8 cellular contexts compared by ENCODE assay signal in genomic region chr14:57692671-57693070, GRCh38.
A peak's percentile ranks its signal among the peaks of the same experiment; 100 is the strongest.
DNase-seq lines count a peak whose midpoint lies in the region; ATAC-seq and TF ChIP-seq lines count a peak whose summit lies in the region.

No MANE protein-coding gene starts in this region.

- H3K27me3 ChIP-seq in RWPE2 (ENCODE audit: insufficient read depth, poor library complexity, severe bottlenecking): peaks cover 3% of the 10 kb centered on the region

- DNase-seq in COLO829 (ENCODE audit: low spot score) (peak; percentile 20), HPDE6-E6E7 (ENCODE audit: extremely low spot score) (peak; percentile 15), RWPE2 (ENCODE audit: low spot score) (no peak), iPS DF 4.7 (ENCODE audit: extremely low read depth, low spot score) (peak; percentile 19)
- no peak for DNase-seq in stimulated activated effector memory CD8-positive, alpha-beta T cell treated with anti-CD3 and anti-CD28 coated beads, Interleukin-12 subunit alpha, Interleukin-12 subunit beta, amount 100 ng/mL, for 72 hours (ENCODE audit: low spot score in 2 of 2)
- DNase-seq in effector CD4-positive, alpha-beta T cell: no peak

- no peak overlapping the region for H3K27ac Mint-ChIP-seq in stimulated activated effector memory CD8-positive, alpha-beta T cell treated with anti-CD3 and anti-CD28 coated beads, Interleukin-12 subunit alpha, Interleukin-12 subunit beta, amount 100 ng/mL, for 72 hours

- no peaks in the 10 kb centered on the region for H3K36me3 ChIP-seq in RWPE2 (ENCODE audit: low read depth)

- H3K27ac ChIP-seq in RWPE2 (ENCODE audit: poor library complexity, severe bottlenecking): no peak overlapping the region

- no peaks in the 10 kb centered on the region for H3K36me3 Mint-ChIP-seq in stimulated activated effector memory CD8-positive, alpha-beta T cell treated with anti-CD3 and anti-CD28 coated beads, Interleukin-12 subunit alpha, Interleukin-12 subunit beta, amount 100 ng/mL, for 72 hours

- H3K9me3 ChIP-seq in RWPE2 (ENCODE audit: severe bottlenecking): no peaks in the 10 kb centered on the region

- no peaks in the 10 kb centered on the region for H3K4me1 ChIP-seq in RWPE2 (ENCODE audit: insufficient read depth, poor library complexity, severe bottlenecking)

- no peak overlapping the region for H3K4me3 ChIP-seq in RWPE2 (ENCODE audit: severe bottlenecking)

- peak; percentile 82 for ATAC-seq in RWPE2 (ENCODE audit: low read depth)
- no peak for ATAC-seq in HG03139 (IDR thresholded peaks at IDR 0.05; ENCODE audit: unreplicated experiment)
- no peak for ATAC-seq in stimulated activated effector memory CD8-positive, alpha-beta T cell treated with anti-CD3 and anti-CD28 coated beads, Interleukin-12 subunit alpha, Interleukin-12 subunit beta, amount 100 ng/mL, for 72 hours
- ATAC-seq in HG03521 (IDR thresholded peaks at IDR 0.05; ENCODE audit: unreplicated experiment): no peak

- H3K4me3 Mint-ChIP-seq in stimulated activated effector memory CD8-positive, alpha-beta T cell treated with anti-CD3 and anti-CD28 coated beads, Interleukin-12 subunit alpha, Interleukin-12 subunit beta, amount 100 ng/mL, for 72 hours: no peak overlapping the region

- H3K9me3 Mint-ChIP-seq in stimulated activated effector memory CD8-positive, alpha-beta T cell treated with anti-CD3 and anti-CD28 coated beads, Interleukin-12 subunit alpha, Interleukin-12 subunit beta, amount 100 ng/mL, for 72 hours: peaks cover 5% of the 10 kb centered on the region

- peak; percentile 85 for TF ChIP-seq CTCF in RWPE2 (IDR thresholded peaks at IDR 0.05; ENCODE audit: poor library complexity, severe bottlenecking)

- no peaks in the 10 kb centered on the region for H3K4me1 Mint-ChIP-seq in stimulated activated effector memory CD8-positive, alpha-beta T cell treated with anti-CD3 and anti-CD28 coated beads, Interleukin-12 subunit alpha, Interleukin-12 subunit beta, amount 100 ng/mL, for 72 hours

Comparison
In these comparisons a context has a peak if more than half of its experiments do, and no peak if none do; other contexts are left out.
1. DNase-seq: peak in COLO829 (single experiment), HPDE6-E6E7 (single experiment) and iPS DF 4.7 (single experiment); none in RWPE2 (single experiment), stimulated activated effector memory CD8-positive, alpha-beta T cell treated with anti-CD3 and anti-CD28 coated beads, Interleukin-12 subunit alpha, Interleukin-12 subunit beta, amount 100 ng/mL, for 72 hours (0 of 2) and effector CD4-positive, alpha-beta T cell (single experiment).